ENCODE assay signal across 1 cellular context in genomic region chr9:74951107-74951720, GRCh38.
TF ChIP-seq lines count a peak whose summit lies in the region.

No MANE protein-coding gene starts in this region.

TF ChIP-seq in HepG2, 621 proteins besides CTCF, POLR2A, EP300 and RAD21 (continued from another document and continues in another):
- TF ChIP-seq NFAT5 (CRISPR knock-in tag; IDR thresholded peaks at IDR 0.05) (no peak), ATF6 (CRISPR knock-in tag; conservative IDR thresholded peaks at IDR 0.05) (no peak), ZNF770 (CRISPR knock-in tag; IDR thresholded peaks at IDR 0.05) (no peak), ZMYM4 (CRISPR knock-in tag; IDR thresholded peaks at IDR 0.05) (0 out of 2 replicates have a peak, but pooled peaks have one; percentile 12), PHF21A (CRISPR knock-in tag; IDR thresholded peaks at IDR 0.05) (peak; percentile 44; the same call in 1 of the 2 replicates), RFX1 (IDR thresholded peaks at IDR 0.05) (no peak), YEATS2 (CRISPR knock-in tag; IDR thresholded peaks at IDR 0.05; ENCODE audit: borderline replicate concordance) (0 out of 2 replicates have a peak, but pooled peaks have one; percentile 14), IKZF4 (CRISPR knock-in tag; IDR thresholded peaks at IDR 0.05; ENCODE audit: borderline replicate concordance, low read depth, not compliant biosample characterization) (no peak), KLF12 (CRISPR knock-in tag; IDR thresholded peaks at IDR 0.05; ENCODE audit: borderline replicate concordance) (no peak), GABPB1 (CRISPR knock-in tag; IDR thresholded peaks at IDR 0.05) (0 out of 2 replicates have a peak, but pooled peaks have one; percentile 30), ZNF782 (CRISPR knock-in tag; IDR thresholded peaks at IDR 0.05; ENCODE audit: borderline replicate concordance) (no peak), GPN1 (CRISPR knock-in tag; IDR thresholded peaks at IDR 0.05; ENCODE audit: borderline replicate concordance) (no peak), ZBTB21 (CRISPR knock-in tag; IDR thresholded peaks at IDR 0.05) (no peak), ZNF891 (CRISPR knock-in tag; IDR thresholded peaks at IDR 0.05) (no peak), TP53 (CRISPR knock-in tag; conservative IDR thresholded peaks at IDR 0.05) (no peak), ZNF878 (CRISPR knock-in tag; IDR thresholded peaks at IDR 0.05) (no peak), SP140L (CRISPR knock-in tag; IDR thresholded peaks at IDR 0.05; ENCODE audit: borderline replicate concordance) (no peak), NFRKB (IDR thresholded peaks at IDR 0.05) (no peak), PHF8 (CRISPR knock-in tag; IDR thresholded peaks at IDR 0.05) (no peak), ZNF773 (CRISPR knock-in tag; IDR thresholded peaks at IDR 0.05; ENCODE audit: borderline replicate concordance) (no peak), ZFP90 (CRISPR knock-in tag; IDR thresholded peaks at IDR 0.05; ENCODE audit: borderline replicate concordance) (no peak), ATF3 (CRISPR knock-in tag; IDR thresholded peaks at IDR 0.05) (no peak), ZNF530 (CRISPR knock-in tag; IDR thresholded peaks at IDR 0.05; ENCODE audit: low read depth) (no peak), ZNF143 (CRISPR knock-in tag; IDR thresholded peaks at IDR 0.05) (no peak), RERE (CRISPR knock-in tag; IDR thresholded peaks at IDR 0.05; ENCODE audit: low read depth) (no peak), PRDM4 (CRISPR knock-in tag; IDR thresholded peaks at IDR 0.05; ENCODE audit: borderline replicate concordance) (no peak), MBNL3 (CRISPR knock-in tag; conservative IDR thresholded peaks at IDR 0.05) (no peak), NAIF1 (CRISPR knock-in tag; IDR thresholded peaks at IDR 0.05; ENCODE audit: borderline replicate concordance) (no peak), SP5 (CRISPR knock-in tag; IDR thresholded peaks at IDR 0.05; ENCODE audit: borderline replicate concordance, low read depth) (no peak), EHMT2 (IDR thresholded peaks at IDR 0.05; ENCODE audit: borderline replicate concordance, low read depth, low read length) (0 out of 2 replicates have a peak, but pooled peaks have one; percentile 33), STAT6 (CRISPR knock-in tag; IDR thresholded peaks at IDR 0.05; ENCODE audit: borderline replicate concordance) (no peak), ZNF513 (CRISPR knock-in tag; conservative IDR thresholded peaks at IDR 0.05) (no peak), ZBTB34 (CRISPR knock-in tag; IDR thresholded peaks at IDR 0.05) (no peak)
